8 cellular contexts compared by ENCODE assay signal in genomic region chr4:70601422-70602039, GRCh38. TPM values are rescaled to one million over a fixed set of nuclear protein-coding genes. Genes with fewer than 3 reads are reported as not detected.
DNase-seq lines count a peak whose midpoint lies in the region; ATAC-seq and TF ChIP-seq lines count a peak whose summit lies in the region.

No MANE protein-coding gene starts in this region.

- H3K4me3 ChIP-seq in NT2/D1 (ENCODE audit: insufficient read length, low read depth) (no peak overlapping the region), tibial nerve (no peak overlapping the region)

- no peaks in the 10 kb centered on the region for H3K27me3 ChIP-seq in NT2/D1 (ENCODE audit: insufficient read depth, insufficient read length)
- no peaks in the 10 kb centered on the region for H3K27me3 ChIP-seq in tibial nerve

- 42 to 49% methylated on average over 5 of the region's 5 CpGs for WGBS in tibial nerve, 2 donors

- no peaks in the 10 kb centered on the region for H3K4me1 ChIP-seq in NT2/D1 (ENCODE audit: insufficient read depth, insufficient read length)
- no peaks in the 10 kb centered on the region for H3K4me1 ChIP-seq in tibial nerve

- H3K9ac ChIP-seq in NT2/D1 (ENCODE audit: insufficient read length, low read depth) = no peak overlapping the region

- TF ChIP-seq RAD21 in Ishikawa (IDR thresholded peaks at IDR 0.05; ENCODE audit: low read depth) = peak; percentile 96

- peak; percentile 73 for DNase-seq in ELR (ENCODE audit: low read depth)
- DNase-seq in NT2/D1 (ENCODE audit: low read depth, low spot score) = peak; percentile 58
- peak; percentile 36 for DNase-seq in activated T-cell treated with anti-CD3 and anti-CD28 coated beads for 1 hour (ENCODE audit: low read depth)
- DNase-seq in fibroblast of gingiva (ENCODE audit: low read depth) = peak; percentile 43
- peak in 37 of 56 donors; percentile 0 to 51 (median 8) for DNase-seq in nucleus accumbens (lab: John Stamatoyannopoulos, UW)
- DNase-seq in tibial nerve (ENCODE audit: low spot score in 2 of 2) = no peak

- no peaks in the 10 kb centered on the region for H3K36me3 ChIP-seq in NT2/D1 (ENCODE audit: insufficient read depth, insufficient read length, low read length)
- H3K36me3 ChIP-seq in tibial nerve = no peaks in the 10 kb centered on the region

- TF ChIP-seq CTCF in tibial nerve (IDR thresholded peaks at IDR 0.05) = peak; percentile 35 to 51 (median 43)

- ATAC-seq in GM21737 (IDR thresholded peaks at IDR 0.05; ENCODE audit: unreplicated experiment) = peak; percentile 93

- TF ChIP-seq POLR2A in tibial nerve (IDR thresholded peaks at IDR 0.05) = no peak

- H3K27ac ChIP-seq in tibial nerve = no peak overlapping the region

- no peak for TF ChIP-seq EP300 in Ishikawa (IDR thresholded peaks at IDR 0.05; ENCODE audit: borderline replicate concordance)
- no peak for TF ChIP-seq EP300 in tibial nerve (IDR thresholded peaks at IDR 0.05)

- no peaks in the 10 kb centered on the region for H3K9me3 ChIP-seq in NT2/D1 (ENCODE audit: insufficient read depth, low read length)
- H3K9me3 ChIP-seq in tibial nerve = no peaks in the 10 kb centered on the region

TF ChIP-seq in Ishikawa, 13 proteins besides CTCF, POLR2A, EP300 and RAD21:
- TF ChIP-seq FOXM1 (IDR thresholded peaks at IDR 0.05; ENCODE audit: borderline replicate concordance, low read depth) (no peak), MAX (IDR thresholded peaks at IDR 0.05) (no peak), YY1 (IDR thresholded peaks at IDR 0.05; ENCODE audit: low read depth) (no peak), TAF1 (IDR thresholded peaks at IDR 0.05; ENCODE audit: low read depth) (no peak), USF1 (IDR thresholded peaks at IDR 0.05) (no peak), TCF12 (IDR thresholded peaks at IDR 0.05; ENCODE audit: low read depth) (no peak), REST (IDR thresholded peaks at IDR 0.05; ENCODE audit: low read depth) (no peak), CEBPB (IDR thresholded peaks at IDR 0.05) (no peak), ZBTB7A (IDR thresholded peaks at IDR 0.05; ENCODE audit: low read depth) (no peak), CREB1 (IDR thresholded peaks at IDR 0.05; ENCODE audit: low read depth) (no peak)

RNA-seq across cellular contexts. Expression of gene AMBN, which starts 9.5 kb away (rescaled TPM):
- not detected for total RNA-seq in tibial nerve

RNA-seq across cellular contexts. Expression of gene ENAM, which starts 27.0 kb away (rescaled TPM):
- total RNA-seq in tibial nerve = not detected

Comparison
In these comparisons a context has a peak if more than half of its experiments do, and no peak if none do; other contexts are left out.
1. DNase-seq: peak in ELR (single experiment), NT2/D1 (single experiment), activated T-cell treated with anti-CD3 and anti-CD28 coated beads for 1 hour (single experiment), fibroblast of gingiva (single experiment) and nucleus accumbens (37 of 56); none in tibial nerve (0 of 2).